Comparison of ENCODE assay signal across 8 cellular contexts in the genomic region with DNA sequence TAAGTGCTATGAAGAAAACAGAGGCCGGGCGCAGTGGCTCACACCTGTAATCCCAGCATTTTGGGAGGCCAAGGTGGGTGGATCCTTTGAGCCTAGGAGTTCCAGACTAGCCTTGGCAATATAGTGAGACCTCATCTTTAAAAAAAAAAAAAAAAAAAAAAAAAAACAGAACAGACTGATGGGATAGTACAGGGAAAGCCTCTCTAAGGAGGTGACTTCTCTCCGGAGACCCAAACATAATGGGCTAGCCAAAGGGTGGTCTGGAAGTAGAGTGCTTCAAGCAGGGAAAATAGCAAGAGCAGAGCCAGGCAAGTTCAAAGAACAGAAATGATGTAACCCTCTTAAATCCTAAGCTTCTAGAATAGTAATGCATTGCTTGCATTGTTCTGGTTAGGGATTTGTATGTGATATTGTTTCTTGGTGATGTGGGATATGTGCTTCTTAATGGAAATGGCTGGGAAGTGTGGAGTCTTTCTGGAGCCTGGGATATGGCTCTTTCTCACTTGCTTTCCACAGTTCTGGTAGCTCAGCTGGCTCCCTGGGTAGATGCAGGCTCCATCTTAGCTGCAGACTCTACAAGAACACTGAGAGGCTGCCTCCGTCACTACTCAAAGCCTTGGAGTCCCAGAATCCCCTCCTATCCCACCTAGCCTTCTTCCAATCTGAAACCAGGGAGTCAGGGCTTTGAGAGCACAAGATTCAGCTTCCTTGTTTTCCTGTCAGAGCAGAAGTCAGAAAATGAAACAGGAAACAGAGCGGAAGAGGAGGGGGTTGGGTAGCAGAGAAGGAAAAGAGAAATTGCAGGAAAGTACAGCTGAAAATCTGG. TPM values are rescaled to one million over a fixed set of nuclear protein-coding genes. Genes with fewer than 3 reads are reported as not detected.
DNase-seq lines count a peak whose midpoint lies in the region; ATAC-seq and TF ChIP-seq lines count a peak whose summit lies in the region.

No MANE protein-coding gene starts in this region.

- peaks cover 7% of the 10 kb centered on the region for H3K36me3 ChIP-seq in left ventricle myocardium inferior
- peaks cover 0 to 7% (median 5%) of the 10 kb centered on the region in 3 donors for H3K36me3 ChIP-seq in skeletal muscle tissue (ENCODE audit: control insufficient read depth in 3 of 3, insufficient read depth in 3 of 3, low read length in 3 of 3)

- no peak for ATAC-seq in Right ventricle myocardium inferior
- ATAC-seq in WTC11, result no peak
- ATAC-seq in right cardiac atrium, result no peak
- ATAC-seq in HG02884 (IDR thresholded peaks at IDR 0.05; ENCODE audit: unreplicated experiment), result no peak
- no peak for ATAC-seq in GM18868 (IDR thresholded peaks at IDR 0.05; ENCODE audit: unreplicated experiment)

- CTCF ChIA-PET in WTC11 (lab: Charles Lee), result interaction anchor here (0.6 to 1.3 kb wide), 5 partner anchors 73 to 202 kb away, joined by 3 to 4 read pairs (median 3); no protein-coding TSS in a partner anchor

- H3K27me3 ChIP-seq in left ventricle myocardium inferior (ENCODE audit: low read depth), result no peaks in the 10 kb centered on the region
- no peaks in the 10 kb centered on the region for H3K27me3 ChIP-seq in right cardiac atrium (ENCODE audit: control insufficient read depth, insufficient read depth)
- no peaks in the 10 kb centered on the region for H3K27me3 ChIP-seq in skeletal muscle tissue (ENCODE audit: control insufficient read depth in 3 of 3, insufficient read depth in 3 of 3, low read length in 3 of 3)

- H3K27ac ChIP-seq in left ventricle myocardium inferior (replicated peaks) (peak overlapping the region; percentile 97), right cardiac atrium (ENCODE audit: low read length) (peak overlapping the region; percentile 98), skeletal muscle tissue (ENCODE audit: low read depth, low read length) (peak overlapping the region; percentile 99)

- peaks cover 11% of the 10 kb centered on the region for H3K36me3 Mint-ChIP-seq in WTC11

- intact Hi-C loops in left ventricle myocardium inferior (cut with micrococcal nuclease), result loop anchor here (5.0 kb wide), 1 partner anchor 89 kb away; a partner anchor contains a TSS
- intact Hi-C loops in Right ventricle myocardium inferior (cut with DNase I), result loop anchor here (2.0 kb wide), 1 partner anchor 41 kb away; no protein-coding TSS in a partner anchor
- intact Hi-C loops in right cardiac atrium (cut with DNase I), result loop anchor here in 3 of 4 donors (2.0 to 10.0 kb wide), 3 partner anchors 81 to 281 kb away; no protein-coding TSS in a partner anchor

- H3K4me3 ChIP-seq in left ventricle myocardium inferior (peak overlapping the region; percentile 86), right cardiac atrium (ENCODE audit: low read length) (no peak overlapping the region), skeletal muscle tissue (ENCODE audit: low read length in 3 of 3) (peak overlapping the region in 1 of 3 donors; percentile 96)

- H3K4me1 Mint-ChIP-seq in WTC11, result peaks cover 58% of the 10 kb centered on the region

- H3K9ac ChIP-seq in skeletal muscle tissue (ENCODE audit: low read depth in 1 of 3, low read length in 3 of 3), result peak overlapping the region in 2 of 3 donors; percentile 97 to 99

- POLR2A ChIA-PET in WTC11 (lab: Charles Lee), result interaction anchor here (0.6 to 1.4 kb wide), 2 partner anchors 43 to 140 kb away, joined by 4 read pairs; no protein-coding TSS in a partner anchor

- H3K27me3 Mint-ChIP-seq in WTC11 (ENCODE audit: low read depth), result no peaks in the 10 kb centered on the region; the same call in 1 of the 2 replicates

- WGBS in right cardiac atrium, result 66% methylated on average over 5 of the region's 5 CpGs

- H3K9me3 Mint-ChIP-seq in WTC11, result no peaks in the 10 kb centered on the region

- peak overlapping the region; percentile 98 for H3K27ac Mint-ChIP-seq in WTC11

- DNase-seq in left ventricle myocardium inferior, result no peak
- DNase-seq in Right ventricle myocardium inferior (ENCODE audit: missing footprints), result no peak
- DNase-seq in WTC11 (ENCODE audit: low spot score), result no peak
- DNase-seq in right cardiac atrium, result no peak
- DNase-seq in NCI-H2107 (lab: John Stamatoyannopoulos, UW), result no peak

- H3K4me1 ChIP-seq in left ventricle myocardium inferior (peaks cover 99% of the 10 kb centered on the region), right cardiac atrium (ENCODE audit: control insufficient read depth, insufficient read depth, low read length) (peaks cover 16% of the 10 kb centered on the region), skeletal muscle tissue (ENCODE audit: control insufficient read depth in 3 of 3, insufficient read depth in 3 of 3, low read length in 3 of 3) (peaks cover 54 to 67% (median 61%) of the 10 kb centered on the region in 3 donors)

- TF ChIP-seq CTCF in left ventricle myocardium inferior (IDR thresholded peaks at IDR 0.05; ENCODE audit: borderline replicate concordance) (no peak), WTC11 (IDR thresholded peaks at IDR 0.05) (no peak)

- peak overlapping the region; percentile 97 for H3K4me3 Mint-ChIP-seq in WTC11

- H3K9me3 ChIP-seq in left ventricle myocardium inferior (replicated peaks) (no peaks in the 10 kb centered on the region), right cardiac atrium (ENCODE audit: control insufficient read depth, low read length) (no peaks in the 10 kb centered on the region), skeletal muscle tissue (ENCODE audit: control insufficient read depth in 3 of 3, low read length in 3 of 3) (no peaks in the 10 kb centered on the region)

TF ChIP-seq in WTC11, 78 proteins besides CTCF, POLR2A, EP300 and RAD21:
- peak; percentile 31; the same call in 1 of the 2 replicates for TF ChIP-seq GABPB1 (CRISPR knock-in tag; IDR thresholded peaks at IDR 0.05)
- TF ChIP-seq ELF4 (CRISPR knock-in tag; IDR thresholded peaks at IDR 0.05; ENCODE audit: low read depth), result no peak
- TF ChIP-seq, protein P1, sequence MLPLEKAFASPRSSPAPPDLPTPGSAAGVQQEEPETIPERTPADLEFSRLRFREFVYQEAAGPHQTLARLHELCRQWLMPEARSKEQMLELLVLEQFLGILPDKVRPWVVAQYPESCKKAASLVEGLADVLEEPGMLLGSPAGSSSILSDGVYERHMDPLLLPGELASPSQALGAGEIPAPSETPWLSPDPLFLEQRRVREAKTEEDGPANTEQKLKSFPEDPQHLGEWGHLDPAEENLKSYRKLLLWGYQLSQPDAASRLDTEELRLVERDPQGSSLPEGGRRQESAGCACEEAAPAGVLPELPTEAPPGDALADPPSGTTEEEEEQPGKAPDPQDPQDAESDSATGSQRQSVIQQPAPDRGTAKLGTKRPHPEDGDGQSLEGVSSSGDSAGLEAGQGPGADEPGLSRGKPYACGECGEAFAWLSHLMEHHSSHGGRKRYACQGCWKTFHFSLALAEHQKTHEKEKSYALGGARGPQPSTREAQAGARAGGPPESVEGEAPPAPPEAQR (CRISPR knock-in tag; IDR thresholded peaks at IDR 0.05), result no peak

RNA-seq across cellular contexts. Expression of a gene that starts 1.9 kb away (rescaled TPM):
- total RNA-seq in left ventricle myocardium inferior, result 5.6 TPM
- total RNA-seq in Right ventricle myocardium inferior, result 6.1 TPM
- 13.1 to 15.0 TPM (median 13.7 TPM) in 3 replicates for total RNA-seq in WTC11 (2021)
- 1 to 10 TPM; 5.2 to 7.3 (median 5.9) TPM for total RNA-seq in right cardiac atrium
- polyA plus RNA-seq in right cardiac atrium, result 3.9 TPM
- total RNA-seq in skeletal muscle tissue, result 5.2 TPM

RNA-seq across cellular contexts. Expression of a gene that starts 40.7 kb away (rescaled TPM):
- 11.8 TPM for total RNA-seq in left ventricle myocardium inferior
- 17.7 TPM for total RNA-seq in Right ventricle myocardium inferior
- 26.5 to 29.8 TPM (median 28.7 TPM) in 3 replicates for total RNA-seq in WTC11 (2021)
- total RNA-seq in right cardiac atrium, result 10 to 100 TPM; 11.8 to 14.4 (median 13.5) TPM
- polyA plus RNA-seq in right cardiac atrium, result 12.3 TPM
- 3.7 TPM for total RNA-seq in skeletal muscle tissue
